ENCODE assay signal across 11 cellular contexts in the genomic region with DNA sequence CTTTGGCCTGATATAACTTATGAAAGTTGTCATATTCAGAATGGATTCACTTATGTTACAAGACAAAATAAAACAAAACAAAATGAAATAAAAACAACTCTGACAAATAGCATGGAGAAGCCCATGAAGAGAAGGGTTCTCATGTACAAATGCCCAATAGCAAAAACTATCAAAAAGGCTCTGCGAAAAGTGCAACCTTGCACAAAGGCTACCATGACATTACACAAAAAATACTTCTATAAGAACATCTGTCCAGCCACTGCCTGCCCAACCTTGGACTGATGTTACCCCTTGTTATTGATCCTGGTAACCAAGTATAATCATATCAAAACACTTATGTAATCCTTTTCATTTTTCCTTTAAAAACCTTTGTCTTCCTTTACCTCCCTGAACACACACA.
"Had no signal": no experiment of that assay in that cellular context is flagged by ENCODE, and none has a peak within 500 bp of the region (broad histone marks: within the 10 kb centered on the region; RNA-seq: fewer than 3 reads in every experiment).

No MANE protein-coding gene starts in this region.

- H3K4me3 Mint-ChIP-seq: GM23338, H9, HFFc6 had no signal

- H2AFZ ChIP-seq: GM23248, GM23338 had no signal

- H3K4me1 Mint-ChIP-seq: GM23338, H9 had no signal

- H3K9me3 ChIP-seq: HAP-1 had no signal

- H3K4me3 ChIP-seq: GM23248, GM23338, HAP-1 had no signal

- H3K4me2 ChIP-seq: GM23338 had no signal

- H3K4me1 ChIP-seq: HAP-1 had no signal

- FAIRE-seq: H1, H54 had no signal

- H3K36me3 ChIP-seq: HAP-1 had no signal

- H3K27ac Mint-ChIP-seq: GM23338, H9, HFFc6 had no signal

- DNase-seq: GM23248, GOT3, H7, H9, HCEC 1CT, HFFc6 had no signal

- H3K9ac ChIP-seq: GM23248 had no signal

- ATAC-seq: GM23338, HCT116 had no signal

- H3K9me3 Mint-ChIP-seq: GM23338, H9, HFFc6 had no signal

- H3K27ac ChIP-seq: GM23248 had no signal
